Comparison of ENCODE assay signal across 13 cellular contexts in the genomic region with DNA sequence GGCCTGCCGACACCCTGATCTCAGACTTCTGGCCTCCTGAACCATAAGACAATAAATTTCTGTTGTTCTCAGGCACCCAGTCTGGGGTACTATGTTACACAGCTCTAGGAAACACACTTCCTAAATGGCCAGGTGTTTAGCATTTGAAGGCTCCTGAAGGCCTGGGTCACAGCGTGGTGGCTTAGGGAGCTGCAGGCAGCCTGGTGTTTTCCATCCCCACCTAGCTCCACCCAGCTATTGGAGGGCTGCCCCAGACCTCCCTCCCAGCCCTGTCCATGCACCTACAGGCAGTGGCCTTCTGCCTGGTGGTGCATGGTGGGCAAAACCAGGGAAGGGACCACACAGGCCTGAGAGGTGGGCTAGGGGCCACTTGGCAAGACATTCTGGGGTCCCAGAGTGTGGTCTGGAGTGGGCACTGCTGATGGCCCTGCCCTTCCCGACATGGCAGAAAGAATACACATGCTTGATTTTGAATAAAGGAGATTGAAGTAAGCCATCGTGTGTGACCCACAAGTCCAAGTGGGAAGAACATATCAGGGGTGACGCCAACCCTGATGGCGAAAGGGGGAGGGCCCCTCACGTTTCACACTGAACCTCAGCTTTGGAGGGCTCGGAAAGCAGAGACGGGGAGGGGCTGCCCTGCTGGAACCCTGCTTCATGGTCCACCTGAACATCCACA. TPM values are rescaled to one million over a fixed set of nuclear protein-coding genes. Genes with fewer than 3 reads are reported as not detected.
DNase-seq lines count a peak whose midpoint lies in the region; ATAC-seq and TF ChIP-seq lines count a peak whose summit lies in the region.
"Had no signal": no experiment of that assay in that cellular context is flagged by ENCODE, and none has a peak within 500 bp of the region (broad histone marks: within the 10 kb centered on the region; RNA-seq: fewer than 3 reads in every experiment).

No MANE protein-coding gene starts in this region.

- H3K4me3 ChIP-seq in coronary artery (no peak overlapping the region), sigmoid colon (no peak overlapping the region), MG63 (no peak overlapping the region)
- H3K4me3 ChIP-seq: lower lobe of right lung had no signal

- H3K9me3 Mint-ChIP-seq in activated naive CD4-positive, alpha-beta T cell treated with anti-CD3 and anti-CD28 coated beads, Interleukin-2, amount 10 ng/mL, durations not matched to agents 7 days and 5 days, result no peaks in the 10 kb centered on the region
- H3K9me3 Mint-ChIP-seq in stimulated activated effector memory CD8-positive, alpha-beta T cell treated with anti-CD3 and anti-CD28 coated beads, Interleukin-12 subunit alpha, Interleukin-12 subunit beta, amount 100 ng/mL, for 72 hours, result no peaks in the 10 kb centered on the region

- no peak for TF ChIP-seq EP300 in sigmoid colon (IDR thresholded peaks at IDR 0.05)

- H3K9me3 ChIP-seq in sigmoid colon, result no peaks in the 10 kb centered on the region
- H3K9me3 ChIP-seq in MG63, result no peaks in the 10 kb centered on the region
- H3K9me3 ChIP-seq: lower lobe of right lung had no signal

- TF ChIP-seq POLR2A in sigmoid colon (IDR thresholded peaks at IDR 0.05), result no peak

- peaks cover 21% of the 10 kb centered on the region for H3K36me3 Mint-ChIP-seq in activated naive CD4-positive, alpha-beta T cell treated with anti-CD3 and anti-CD28 coated beads, Interleukin-2, amount 10 ng/mL, durations not matched to agents 7 days and 5 days
- H3K36me3 Mint-ChIP-seq in stimulated activated effector memory CD8-positive, alpha-beta T cell treated with anti-CD3 and anti-CD28 coated beads, Interleukin-12 subunit alpha, Interleukin-12 subunit beta, amount 100 ng/mL, for 72 hours, result peaks cover 17% of the 10 kb centered on the region

- H3K36me3 ChIP-seq in sigmoid colon, result no peaks in the 10 kb centered on the region
- no peaks in the 10 kb centered on the region for H3K36me3 ChIP-seq in MG63
- H3K36me3 ChIP-seq: lower lobe of right lung had no signal

- WGBS in sigmoid colon, 2 donors, result 81 to 82% methylated on average over 9 of the region's 9 CpGs

- peak overlapping the region; percentile 88 for H3K27ac Mint-ChIP-seq in activated naive CD4-positive, alpha-beta T cell treated with anti-CD3 and anti-CD28 coated beads, Interleukin-2, amount 10 ng/mL, durations not matched to agents 7 days and 5 days
- H3K27ac Mint-ChIP-seq in stimulated activated effector memory CD8-positive, alpha-beta T cell treated with anti-CD3 and anti-CD28 coated beads, Interleukin-12 subunit alpha, Interleukin-12 subunit beta, amount 100 ng/mL, for 72 hours, result peak overlapping the region; percentile 65

- ATAC-seq in stimulated activated effector memory CD8-positive, alpha-beta T cell treated with anti-CD3 and anti-CD28 coated beads, Interleukin-12 subunit alpha, Interleukin-12 subunit beta, amount 100 ng/mL, for 72 hours, result no peak

- H3K4me3 Mint-ChIP-seq in activated naive CD4-positive, alpha-beta T cell treated with anti-CD3 and anti-CD28 coated beads, Interleukin-2, amount 10 ng/mL, durations not matched to agents 7 days and 5 days, result peak overlapping the region; percentile 69
- peak overlapping the region; percentile 79 for H3K4me3 Mint-ChIP-seq in stimulated activated effector memory CD8-positive, alpha-beta T cell treated with anti-CD3 and anti-CD28 coated beads, Interleukin-12 subunit alpha, Interleukin-12 subunit beta, amount 100 ng/mL, for 72 hours

- peaks cover 58% of the 10 kb centered on the region for H3K4me1 Mint-ChIP-seq in activated naive CD4-positive, alpha-beta T cell treated with anti-CD3 and anti-CD28 coated beads, Interleukin-2, amount 10 ng/mL, durations not matched to agents 7 days and 5 days
- H3K4me1 Mint-ChIP-seq in stimulated activated effector memory CD8-positive, alpha-beta T cell treated with anti-CD3 and anti-CD28 coated beads, Interleukin-12 subunit alpha, Interleukin-12 subunit beta, amount 100 ng/mL, for 72 hours, result peaks cover 57% of the 10 kb centered on the region

- H3K27me3 ChIP-seq in sigmoid colon, result no peaks in the 10 kb centered on the region
- H3K27me3 ChIP-seq in MG63, result no peaks in the 10 kb centered on the region

- intact Hi-C loops in sigmoid colon (cut with DNase I), result no loop called here

- TF ChIP-seq CTCF in coronary artery (IDR thresholded peaks at IDR 0.05) (no peak), sigmoid colon (IDR thresholded peaks at IDR 0.05) (no peak), GM10266 (IDR thresholded peaks at IDR 0.05; ENCODE audit: control insufficient read depth, insufficient read depth, low read depth, missing control alignments) (no peak)

- peaks cover 1% of the 10 kb centered on the region for H3K27me3 Mint-ChIP-seq in activated naive CD4-positive, alpha-beta T cell treated with anti-CD3 and anti-CD28 coated beads, Interleukin-2, amount 10 ng/mL, durations not matched to agents 7 days and 5 days

- H3K4me1 ChIP-seq in sigmoid colon, result peaks cover 0 to 36% (median 23%) of the 10 kb centered on the region in 4 donors

- CTCF ChIA-PET in activated naive CD4-positive, alpha-beta T cell treated with anti-CD3 and anti-CD28 coated beads, Interleukin-2, amount 10 ng/mL, durations not matched to agents 7 days and 5 days (lab: Charles Lee), result interaction anchor here (1.0 kb wide), 1 partner anchor 24 kb away, joined by 3 read pairs; no protein-coding TSS in a partner anchor

- DNase-seq in activated naive CD4-positive, alpha-beta T cell treated with anti-CD3 and anti-CD28 coated beads, Interleukin-2, amount 10 ng/mL, durations not matched to agents 7 days and 5 days, result no peak
- no peak for DNase-seq in activated naive CD4-positive, alpha-beta T cell treated with anti-CD3 and anti-CD28 coated beads, Interleukin-2, amount 50 U/mL, for 16 hours
- DNase-seq in HT-29 (ENCODE audit: low spot score) (peak; percentile 19), coronary artery (ENCODE audit: low spot score) (no peak), sigmoid colon (no peak), GM10266 (ENCODE audit: extremely low spot score) (no peak), MG63 (no peak)
- no peak for DNase-seq in stimulated activated effector memory CD8-positive, alpha-beta T cell treated with anti-CD3 and anti-CD28 coated beads, Interleukin-12 subunit alpha, Interleukin-12 subunit beta, amount 100 ng/mL, for 72 hours (ENCODE audit: low spot score in 2 of 2)
- DNase-seq: activated naive CD4-positive, alpha-beta T cell; NCI-H2029 treated with DMSO at 0.1 percent for 48 hours; NCI-H748 treated with DMSO at 0.1 percent for 48 hours; T1000 had no signal

- H3K27ac ChIP-seq in coronary artery (peak overlapping the region; percentile 10 to 81), sigmoid colon (no peak overlapping the region)

RNA-seq across cellular contexts. Expression of gene SUSD3, which starts 1.3 kb away (rescaled TPM):
- total RNA-seq in HT-29 (2014; rRNA removed; shearing (Covaris generic)), result 1.6 and 4.5 TPM in 2 replicates
- 1 to 10 TPM; 1.9 to 7.2 (median 4.7) TPM for total RNA-seq in sigmoid colon
- 10 to 100 TPM in 1 of 3 donors, under 1 TPM in 1, not detected in 1; 0.92 to 15.2 TPM for polyA plus RNA-seq in sigmoid colon
- total RNA-seq in MG63 (2014; rRNA removed; shearing (Covaris generic); ENCODE audit: low replicate concordance), result 0.40 TPM in 1 of 2 replicates, not detected in the other

RNA-seq across cellular contexts. Expression of gene CARD19, which starts 38.9 kb away (rescaled TPM):
- 142 and 170 TPM in 2 replicates for total RNA-seq in HT-29 (2014; rRNA removed; shearing (Covaris generic))
- total RNA-seq in sigmoid colon, result 10 to 100 TPM; 51.2 to 88.4 (median 85.0) TPM
- 10 to 100 TPM; 56.8 to 87.2 (median 66.1) TPM for polyA plus RNA-seq in sigmoid colon
- total RNA-seq in MG63 (2014; rRNA removed; shearing (Covaris generic); ENCODE audit: low replicate concordance), result 77.4 and 103 TPM in 2 replicates

Comparison
In these comparisons a context has a peak if more than half of its experiments do, and no peak if none do; other contexts are left out.
1. H3K27ac ChIP-seq: peak in coronary artery (2 of 2); none in sigmoid colon (0 of 4).